In the genomic region with DNA sequence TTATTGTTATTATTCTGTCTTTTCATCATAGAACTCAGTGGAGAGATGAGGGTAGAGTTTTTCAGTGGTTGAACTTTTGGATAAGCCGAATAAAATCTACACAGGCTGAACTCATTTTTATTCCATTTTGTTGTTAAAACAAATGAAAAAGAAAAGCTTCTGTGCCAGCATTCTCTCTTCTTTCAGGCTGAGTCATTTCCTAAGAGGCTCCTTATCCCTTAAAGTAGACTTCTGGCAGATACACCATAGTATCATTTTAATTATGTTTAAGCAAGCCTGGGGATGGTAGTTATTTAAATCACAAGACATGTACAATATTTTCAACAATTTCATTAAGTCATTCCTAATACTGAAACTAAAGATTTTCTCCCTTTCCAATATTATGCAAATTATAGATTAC, we compare ENCODE assay signal across 31 cellular contexts.
DNase-seq lines count a peak whose midpoint lies in the region; ATAC-seq and TF ChIP-seq lines count a peak whose summit lies in the region.
"Had no signal": no experiment of that assay in that cellular context is flagged by ENCODE, and none has a peak within 500 bp of the region (broad histone marks: within the 10 kb centered on the region; RNA-seq: fewer than 3 reads in every experiment).

No MANE protein-coding gene starts in this region.

- no peak overlapping the region for H3K4me3 Mint-ChIP-seq in activated CD4-positive, alpha-beta memory T cell treated with anti-CD3 and anti-CD28 coated beads, Interleukin-2, amount 10 ng/mL, durations not matched to agents 7 days and 5 days
- H3K4me3 Mint-ChIP-seq in naive thymus-derived CD4-positive, alpha-beta T cell: no peak overlapping the region
- H3K4me3 Mint-ChIP-seq: activated naive CD8-positive, alpha-beta T cell; brain; CD4-positive, alpha-beta memory T cell; immature natural killer cell; memory B cell; T-helper 1 cell treated with Interleukin-12 subunit alpha and Interleukin-12 subunit beta and Interleukin-4 antibody, amounts not matched to agents 30 μg/mL and 1 μg/mL, for 36 hours had no signal

- no peak overlapping the region for H3K27ac Mint-ChIP-seq in activated CD4-positive, alpha-beta memory T cell treated with anti-CD3 and anti-CD28 coated beads, Interleukin-2, amount 10 ng/mL, durations not matched to agents 7 days and 5 days
- no peak overlapping the region for H3K27ac Mint-ChIP-seq in naive thymus-derived CD4-positive, alpha-beta T cell
- H3K27ac Mint-ChIP-seq: activated naive CD8-positive, alpha-beta T cell; brain; CD4-positive, alpha-beta memory T cell; immature natural killer cell; memory B cell; T-helper 1 cell treated with Interleukin-12 subunit alpha and Interleukin-12 subunit beta and Interleukin-4 antibody, amounts not matched to agents 30 μg/mL and 1 μg/mL, for 36 hours had no signal

- intact Hi-C loops in naive thymus-derived CD4-positive, alpha-beta T cell (cut with micrococcal nuclease): no loop called here

- H3K9me3 Mint-ChIP-seq in activated CD4-positive, alpha-beta memory T cell treated with anti-CD3 and anti-CD28 coated beads, Interleukin-2, amount 10 ng/mL, durations not matched to agents 7 days and 5 days: no peaks in the 10 kb centered on the region
- peaks cover 0 to 12% (median 3%) of the 10 kb centered on the region in 11 donors for H3K9me3 Mint-ChIP-seq in naive thymus-derived CD4-positive, alpha-beta T cell

- no peak overlapping the region for H3K4me3 ChIP-seq in osteoblast (ENCODE audit: insufficient read depth, low read length)
- H3K4me3 ChIP-seq in naive thymus-derived CD4-positive, alpha-beta T cell (ENCODE audit: low read length): no peak overlapping the region
- H3K4me3 ChIP-seq: gastroesophageal sphincter, right lobe of liver, thoracic aorta had no signal

- H3K27ac ChIP-seq in osteoblast (ENCODE audit: low read depth, low read length): no peak overlapping the region
- no peak overlapping the region for H3K27ac ChIP-seq in naive thymus-derived CD4-positive, alpha-beta T cell (ENCODE audit: low read depth, low read length)
- H3K27ac ChIP-seq: epithelial cell of prostate, gastroesophageal sphincter, right lobe of liver, thoracic aorta had no signal

- H3K4me1 ChIP-seq in osteoblast (ENCODE audit: insufficient read depth, low read length): no peaks in the 10 kb centered on the region
- H3K4me1 ChIP-seq in naive thymus-derived CD4-positive, alpha-beta T cell (ENCODE audit: control insufficient read depth in 2 of 2, insufficient read depth in 2 of 2, low read length in 2 of 2): no peaks in the 10 kb centered on the region
- H3K4me1 ChIP-seq: gastroesophageal sphincter had no signal

- CTCF ChIA-PET in activated CD4-positive, alpha-beta memory T cell treated with anti-CD3 and anti-CD28 coated beads, Interleukin-2, amount 10 ng/mL, durations not matched to agents 7 days and 5 days (lab: Charles Lee): no interaction called here
- CTCF ChIA-PET in naive thymus-derived CD4-positive, alpha-beta T cell (lab: Charles Lee): no interaction called here

- H3K36me3 Mint-ChIP-seq in activated CD4-positive, alpha-beta memory T cell treated with anti-CD3 and anti-CD28 coated beads, Interleukin-2, amount 10 ng/mL, durations not matched to agents 7 days and 5 days (ENCODE audit: low read depth): no peaks in the 10 kb centered on the region
- H3K36me3 Mint-ChIP-seq in naive thymus-derived CD4-positive, alpha-beta T cell: peaks cover 0 to 3% (median 0%) of the 10 kb centered on the region in 5 donors
- H3K36me3 Mint-ChIP-seq: activated naive CD8-positive, alpha-beta T cell; brain; CD4-positive, alpha-beta memory T cell; immature natural killer cell; memory B cell had no signal

- no peak for ATAC-seq in naive thymus-derived CD4-positive, alpha-beta T cell
- ATAC-seq: gastroesophageal sphincter, HepG2, right lobe of liver had no signal

- no peak overlapping the region for H2AFZ ChIP-seq in osteoblast (ENCODE audit: low read length)

- no peaks in the 10 kb centered on the region for H3K27me3 Mint-ChIP-seq in activated CD4-positive, alpha-beta memory T cell treated with anti-CD3 and anti-CD28 coated beads, Interleukin-2, amount 10 ng/mL, durations not matched to agents 7 days and 5 days
- H3K27me3 Mint-ChIP-seq in naive thymus-derived CD4-positive, alpha-beta T cell: peaks cover 0 to 4% (median 0%) of the 10 kb centered on the region in 5 donors
- H3K27me3 Mint-ChIP-seq: activated naive CD8-positive, alpha-beta T cell; brain; CD4-positive, alpha-beta memory T cell; memory B cell had no signal

- H3K27me3 ChIP-seq in osteoblast (ENCODE audit: insufficient read depth, low read length): no peaks in the 10 kb centered on the region
- H3K27me3 ChIP-seq in naive thymus-derived CD4-positive, alpha-beta T cell (ENCODE audit: control insufficient read depth in 2 of 2, insufficient read depth in 2 of 2, low read length in 2 of 2): no peaks in the 10 kb centered on the region
- H3K27me3 ChIP-seq: gastroesophageal sphincter, right lobe of liver had no signal

- POLR2A ChIA-PET in activated CD4-positive, alpha-beta memory T cell treated with anti-CD3 and anti-CD28 coated beads, Interleukin-2, amount 10 ng/mL, durations not matched to agents 7 days and 5 days (lab: Charles Lee): no interaction called here
- POLR2A ChIA-PET in naive thymus-derived CD4-positive, alpha-beta T cell (lab: Charles Lee): no interaction called here

- no peaks in the 10 kb centered on the region for H4K20me1 ChIP-seq in osteoblast (ENCODE audit: insufficient read depth, low read length)

- no peaks in the 10 kb centered on the region for H3K79me2 ChIP-seq in osteoblast (ENCODE audit: insufficient read depth, low read length)

- no peak overlapping the region for H3K4me2 ChIP-seq in osteoblast (ENCODE audit: insufficient read depth, low read length)

- H3K36me3 ChIP-seq in osteoblast (ENCODE audit: insufficient read depth, low read length): no peaks in the 10 kb centered on the region
- H3K36me3 ChIP-seq in naive thymus-derived CD4-positive, alpha-beta T cell (ENCODE audit: control insufficient read depth in 2 of 3, insufficient read depth in 3 of 3, low read length in 3 of 3): no peaks in the 10 kb centered on the region
- H3K36me3 ChIP-seq: gastroesophageal sphincter, right lobe of liver, thoracic aorta had no signal

- H3K9me3 ChIP-seq in osteoblast (ENCODE audit: low read depth, low read length): no peaks in the 10 kb centered on the region
- H3K9me3 ChIP-seq in naive thymus-derived CD4-positive, alpha-beta T cell (ENCODE audit: control insufficient read depth in 2 of 3, low read length in 3 of 3): no peaks in the 10 kb centered on the region
- H3K9me3 ChIP-seq: gastroesophageal sphincter, right lobe of liver, thoracic aorta had no signal

- TF ChIP-seq CTCF in osteoblast (IDR thresholded peaks at IDR 0.05; ENCODE audit: extremely low read depth, low read depth, low read length): no peak

- DNase-seq in COLO829 (ENCODE audit: low spot score) (peak; percentile 35), LHCN-M2 (ENCODE audit: low read depth) (peak; percentile 9), dedifferentiated amniotic fluid mesenchymal stem cell (ENCODE audit: extremely low spot score) (peak; percentile 57), osteoblast (ENCODE audit: insufficient read length, low spot score, missing footprints) (peak; percentile 77), NCI-H146 treated with DMSO at 0.1 percent for 48 hours (lab: John Stamatoyannopoulos, UW; ENCODE audit: unreplicated experiment) (no peak), germinal center (ENCODE audit: low spot score) (no peak)
- DNase-seq in activated CD4-positive, alpha-beta memory T cell treated with anti-CD3 and anti-CD28 coated beads, Interleukin-2, amount 10 ng/mL, durations not matched to agents 7 days and 5 days: no peak
- DNase-seq in naive thymus-derived CD4-positive, alpha-beta T cell: no peak
- DNase-seq: activated CD4-positive, alpha-beta T cell treated with anti-CD3 and anti-CD28 coated beads for 4 hours; activated CD8-positive, alpha-beta memory T cell treated with anti-CD3 and anti-CD28 coated beads for 24 hours; activated effector memory CD4-positive, alpha-beta T cell treated with Interleukin-2 at 50 U/mL for 16 hours; AML-193; CD4-positive, alpha-beta memory T cell; effector CD8-positive, alpha-beta T cell; hypothalamus; immature natural killer cell; NCI-H1092; NCI-H187 treated with DMSO at 0.1 percent for 48 hours; NCI-H69; right lobe of liver; RPMI8226; stimulated activated CD4-positive, alpha-beta T cell treated with anti-CD3 and anti-CD28 coated beads, Interleukin-15, amount 100 ng/mL, for 24 hours; stimulated activated naive CD4-positive, alpha-beta T cell treated with Interleukin-2 at 50 U/mL for 16 hours had no signal

- no peaks in the 10 kb centered on the region for H3K4me1 Mint-ChIP-seq in activated CD4-positive, alpha-beta memory T cell treated with anti-CD3 and anti-CD28 coated beads, Interleukin-2, amount 10 ng/mL, durations not matched to agents 7 days and 5 days
- no peaks in the 10 kb centered on the region for H3K4me1 Mint-ChIP-seq in naive thymus-derived CD4-positive, alpha-beta T cell
- H3K4me1 Mint-ChIP-seq: CD4-positive, alpha-beta memory T cell; immature natural killer cell; memory B cell had no signal

Comparison
In these comparisons a context has a peak if more than half of its experiments do, and no peak if none do; other contexts are left out.
1. DNase-seq: peak in COLO829 (single experiment), LHCN-M2 (single experiment), dedifferentiated amniotic fluid mesenchymal stem cell (single experiment) and osteoblast (single experiment); none in NCI-H146 treated with DMSO at 0.1 percent for 48 hours (single experiment), activated CD4-positive, alpha-beta memory T cell treated with anti-CD3 and anti-CD28 coated beads, Interleukin-2, amount 10 ng/mL, durations not matched to agents 7 days and 5 days (single experiment), naive thymus-derived CD4-positive, alpha-beta T cell (0 of 9) and germinal center (single experiment).